Comparison of ENCODE assay signal across 8 cellular contexts in the genomic region with DNA sequence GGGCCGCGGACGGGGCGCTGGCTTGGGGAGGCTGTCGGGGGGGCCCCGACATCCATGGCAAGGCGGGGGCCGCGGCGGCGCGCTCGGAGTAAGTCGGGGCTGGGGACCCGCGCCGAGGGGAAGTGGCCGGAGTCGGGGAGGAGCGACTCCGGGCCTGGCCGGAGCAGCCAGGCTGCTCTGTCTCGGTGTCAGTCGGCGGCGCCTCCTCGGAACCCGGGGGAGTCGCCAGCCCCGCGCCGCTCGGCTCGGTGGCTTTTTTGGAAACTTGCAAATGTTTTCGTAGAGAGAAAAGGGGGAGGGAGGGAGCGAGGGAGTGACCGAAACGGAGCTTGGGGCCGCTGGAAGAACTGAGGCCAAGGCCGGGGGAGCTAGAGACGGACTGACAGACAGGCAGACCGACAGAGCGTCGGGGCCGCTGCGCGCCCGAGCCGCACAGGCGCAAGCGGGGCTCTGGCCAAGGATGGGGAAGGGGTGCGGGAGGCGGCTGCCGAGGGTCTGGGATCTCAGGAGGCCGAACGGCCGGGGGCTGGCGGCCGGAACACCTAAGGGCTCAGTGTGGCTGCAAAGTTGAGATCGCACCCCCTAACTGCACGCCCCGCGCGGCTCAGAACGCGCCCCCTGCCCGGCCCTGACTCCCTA. TPM values are rescaled to one million over a fixed set of nuclear protein-coding genes. Genes with fewer than 3 reads are reported as not detected.
DNase-seq lines count a peak whose midpoint lies in the region; ATAC-seq and TF ChIP-seq lines count a peak whose summit lies in the region.

No MANE protein-coding gene starts in this region.

- H3K4me3 Mint-ChIP-seq in natural killer cell treated with Interleukin-12 subunit alpha and Interleukin-12 subunit beta and Interleukin-15 and Interleukin-18, amount 100 ng/mL, for 72 hours, result peak overlapping the region; percentile 63

- H3K27me3 ChIP-seq in GM06990 (replicated peaks; ENCODE audit: control insufficient read depth, insufficient read depth, low read length), result peaks cover 3% of the 10 kb centered on the region; the same call in 1 of the 2 replicates

- H3K4me3 ChIP-seq in GM06990 (replicated peaks; ENCODE audit: low read depth, low read length), result peak overlapping the region; percentile 50
- H3K4me3 ChIP-seq in epithelial cell of proximal tubule (ENCODE audit: low read depth, low read length), result peak overlapping the region; percentile 46

- H3K36me3 ChIP-seq in GM06990 (ENCODE audit: control insufficient read depth, insufficient read depth, low read length), result no peaks in the 10 kb centered on the region

- H3K27ac Mint-ChIP-seq in natural killer cell treated with Interleukin-12 subunit alpha and Interleukin-12 subunit beta and Interleukin-15 and Interleukin-18, amount 100 ng/mL, for 72 hours, result no peak overlapping the region

- DNase-seq in GM06990 (ENCODE audit: extremely low read depth, insufficient read length) (peak; percentile 30), RPMI8226 (peak; percentile 46), epithelial cell of proximal tubule (ENCODE audit: low read depth) (no peak), MV-4-11 (lab: John Stamatoyannopoulos, UW) (no peak), NCI-H1092 treated with DMSO at 0.1 percent for 48 hours (lab: John Stamatoyannopoulos, UW) (no peak)
- DNase-seq in natural killer cell treated with Interleukin-12 subunit alpha and Interleukin-12 subunit beta and Interleukin-15 and Interleukin-18, amount 100 ng/mL, for 72 hours (ENCODE audit: low spot score), result no peak

- H3K9me3 Mint-ChIP-seq in natural killer cell treated with Interleukin-12 subunit alpha and Interleukin-12 subunit beta and Interleukin-15 and Interleukin-18, amount 100 ng/mL, for 72 hours, result no peaks in the 10 kb centered on the region

- no peaks in the 10 kb centered on the region for H3K36me3 Mint-ChIP-seq in natural killer cell treated with Interleukin-12 subunit alpha and Interleukin-12 subunit beta and Interleukin-15 and Interleukin-18, amount 100 ng/mL, for 72 hours

- TF ChIP-seq CTCF in GM06990 (IDR thresholded peaks at IDR 0.05; ENCODE audit: insufficient read depth, low read length, poor library complexity, severe bottlenecking) (no peak), epithelial cell of proximal tubule (conservative IDR thresholded peaks at IDR 0.05; ENCODE audit: low read depth, low read length) (no peak)

- peaks cover 15 to 20% of the 10 kb centered on the region in 2 donors for H3K4me1 Mint-ChIP-seq in natural killer cell treated with Interleukin-12 subunit alpha and Interleukin-12 subunit beta and Interleukin-15 and Interleukin-18, amount 100 ng/mL, for 72 hours (ENCODE audit: low read depth in 2 of 2)

- ATAC-seq in natural killer cell treated with Interleukin-12 subunit alpha and Interleukin-12 subunit beta and Interleukin-15 and Interleukin-18, amount 100 ng/mL, for 72 hours, result peak in 1 of 2 donors; percentile 43
- no peak for ATAC-seq in HG02973 (IDR thresholded peaks at IDR 0.05; ENCODE audit: unreplicated experiment)
- no peak for ATAC-seq in HG03439 (IDR thresholded peaks at IDR 0.05; ENCODE audit: unreplicated experiment)

- H3K27me3 Mint-ChIP-seq in natural killer cell treated with Interleukin-12 subunit alpha and Interleukin-12 subunit beta and Interleukin-15 and Interleukin-18, amount 100 ng/mL, for 72 hours, result peaks cover 27 to 28% of the 10 kb centered on the region in 2 donors

RNA-seq across cellular contexts. Expression of a gene that starts 5.0 kb away (rescaled TPM):
- 1.2 and 11.5 TPM in 2 replicates for total RNA-seq in epithelial cell of proximal tubule
- total RNA-seq in natural killer cell treated with Interleukin-12 subunit alpha and Interleukin-12 subunit beta and Interleukin-15 and Interleukin-18, amount 100 ng/mL, for 72 hours, result not detected

RNA-seq across cellular contexts. Expression of a gene that starts 19.3 kb away (rescaled TPM):
- total RNA-seq in epithelial cell of proximal tubule, result 4.2 TPM in 1 of 2 replicates, not detected in the other
- total RNA-seq in natural killer cell treated with Interleukin-12 subunit alpha and Interleukin-12 subunit beta and Interleukin-15 and Interleukin-18, amount 100 ng/mL, for 72 hours, result not detected

Comparison
In these comparisons a context has a peak if more than half of its experiments do, and no peak if none do; other contexts are left out.
1. DNase-seq: peak in GM06990 (single experiment) and RPMI8226 (single experiment); none in epithelial cell of proximal tubule (single experiment), natural killer cell treated with Interleukin-12 subunit alpha and Interleukin-12 subunit beta and Interleukin-15 and Interleukin-18, amount 100 ng/mL, for 72 hours (single experiment), MV-4-11 (single experiment) and NCI-H1092 treated with DMSO at 0.1 percent for 48 hours (single experiment).